In genomic region chr7:2145835-2146580, GRCh38 we compare ENCODE assay signal across 16 cellular contexts.
DNase-seq lines count a peak whose midpoint lies in the region; ATAC-seq and TF ChIP-seq lines count a peak whose summit lies in the region.
"Had no signal": no experiment of that assay in that cellular context is flagged by ENCODE, and none has a peak within 500 bp of the region (broad histone marks: within the 10 kb centered on the region; RNA-seq: fewer than 3 reads in every experiment).

No MANE protein-coding gene starts in this region.

- H3K4me3 ChIP-seq in heart left ventricle (no peak overlapping the region), neural progenitor cell (no peak overlapping the region)

- no peak for TF ChIP-seq POLR2A in heart left ventricle (IDR thresholded peaks at IDR 0.05)

- H3K27me3 Mint-ChIP-seq in WTC11 (ENCODE audit: low read depth), result no peaks in the 10 kb centered on the region
- peaks cover 2% of the 10 kb centered on the region for H3K27me3 Mint-ChIP-seq in neural progenitor cell (ENCODE audit: insufficient read depth, low read depth)
- H3K27me3 Mint-ChIP-seq: CD4-positive, alpha-beta memory T cell had no signal

- H3K4me3 Mint-ChIP-seq in WTC11 (no peak overlapping the region), neural progenitor cell (no peak overlapping the region)
- H3K4me3 Mint-ChIP-seq: CD4-positive, alpha-beta memory T cell; HFFc6 had no signal

- H3K4me1 ChIP-seq in heart left ventricle, result peaks cover 0 to 7% (median 0%) of the 10 kb centered on the region in 12 donors
- no peaks in the 10 kb centered on the region for H3K4me1 ChIP-seq in neural progenitor cell

- H4K20me1 ChIP-seq in neural progenitor cell (ENCODE audit: low read depth), result peaks cover 11% of the 10 kb centered on the region

- H3K4me2 ChIP-seq in neural progenitor cell, result no peak overlapping the region

- no peaks in the 10 kb centered on the region for H3K9me3 ChIP-seq in heart left ventricle
- H3K9me3 ChIP-seq in neural progenitor cell (ENCODE audit: low read depth), result no peaks in the 10 kb centered on the region

- 95 to 97% (median 97%) methylated on average over 42 of the region's 42 CpGs for WGBS in heart left ventricle, 4 donors

- intact Hi-C loops in Right ventricle myocardium inferior (cut with DNase I), result no loop called here
- intact Hi-C loops in heart left ventricle (cut with DNase I), result no loop called here

- no peaks in the 10 kb centered on the region for H3K79me2 ChIP-seq in neural progenitor cell (ENCODE audit: low read depth)

- H3F3A ChIP-seq in neural progenitor cell (ENCODE audit: low read depth), result no peaks in the 10 kb centered on the region

- TF ChIP-seq CTCF in heart left ventricle (IDR thresholded peaks at IDR 0.05) (no peak), WTC11 (IDR thresholded peaks at IDR 0.05) (no peak), neural progenitor cell (IDR thresholded peaks at IDR 0.05) (no peak)

- CTCF ChIA-PET in WTC11 (lab: Charles Lee), result interaction anchor here (0.5 to 1.5 kb wide), 3 partner anchors 175 to 321 kb away, joined by 3 to 6 read pairs (median 3); no protein-coding TSS in a partner anchor

- DNase-seq in Right ventricle myocardium inferior (ENCODE audit: missing footprints) (peak; percentile 57), heart left ventricle (no peak), WTC11 (ENCODE audit: low spot score) (no peak), neural progenitor cell (ENCODE audit: low spot score) (no peak), CD1c-positive myeloid dendritic cell (ENCODE audit: extremely low spot score) (no peak)
- DNase-seq: 8988T; AML-193; C1 segment of cervical spinal cord; CD4-positive, alpha-beta memory T cell; DMS153; DMS79 treated with DMSO at 0.1 percent for 48 hours; EL; HCEC 1CT; HFFc6 had no signal

- H3K27me3 ChIP-seq in heart left ventricle, result no peaks in the 10 kb centered on the region
- no peaks in the 10 kb centered on the region for H3K27me3 ChIP-seq in neural progenitor cell

- peaks cover 8% of the 10 kb centered on the region for H3K4me1 Mint-ChIP-seq in WTC11
- peaks cover 15% of the 10 kb centered on the region for H3K4me1 Mint-ChIP-seq in neural progenitor cell

- POLR2A ChIA-PET in WTC11 (lab: Charles Lee), result no interaction called here

- no peak overlapping the region for H3K9ac ChIP-seq in neural progenitor cell

- peak overlapping the region; percentile 64 for H3K27ac Mint-ChIP-seq in WTC11
- H3K27ac Mint-ChIP-seq in neural progenitor cell, result peak overlapping the region; percentile 81
- H3K27ac Mint-ChIP-seq: CD4-positive, alpha-beta memory T cell; HFFc6 had no signal

- H3K9me3 Mint-ChIP-seq in WTC11 (no peaks in the 10 kb centered on the region), neural progenitor cell (no peaks in the 10 kb centered on the region)
- H3K9me3 Mint-ChIP-seq: CD4-positive, alpha-beta memory T cell; HFFc6 had no signal

- no peak for ATAC-seq in Right ventricle myocardium inferior
- ATAC-seq in heart left ventricle, result no peak
- ATAC-seq in WTC11, result no peak
- no peak for ATAC-seq in HG03571 (IDR thresholded peaks at IDR 0.05; ENCODE audit: unreplicated experiment)
- no peak for ATAC-seq in GM18867 (IDR thresholded peaks at IDR 0.05; ENCODE audit: unreplicated experiment)

- no peak overlapping the region for H2AFZ ChIP-seq in neural progenitor cell (replicated peaks)

- H3K27ac ChIP-seq in heart left ventricle (no peak overlapping the region), neural progenitor cell (no peak overlapping the region)

- H3K36me3 ChIP-seq in heart left ventricle (peaks cover 0 to 41% (median 11%) of the 10 kb centered on the region in 9 donors), neural progenitor cell (no peaks in the 10 kb centered on the region)

- H3K36me3 Mint-ChIP-seq in WTC11 (peaks cover 15% of the 10 kb centered on the region), neural progenitor cell (peaks cover 14% of the 10 kb centered on the region)

TF ChIP-seq in WTC11, 78 proteins besides CTCF, POLR2A, EP300 and RAD21 (continues in another document):
- TF ChIP-seq TCF7 (CRISPR knock-in tag; IDR thresholded peaks at IDR 0.05; ENCODE audit: low read depth), result no peak
- TF ChIP-seq TEAD4 (CRISPR knock-in tag; IDR thresholded peaks at IDR 0.05), result no peak
- TF ChIP-seq, protein P1, sequence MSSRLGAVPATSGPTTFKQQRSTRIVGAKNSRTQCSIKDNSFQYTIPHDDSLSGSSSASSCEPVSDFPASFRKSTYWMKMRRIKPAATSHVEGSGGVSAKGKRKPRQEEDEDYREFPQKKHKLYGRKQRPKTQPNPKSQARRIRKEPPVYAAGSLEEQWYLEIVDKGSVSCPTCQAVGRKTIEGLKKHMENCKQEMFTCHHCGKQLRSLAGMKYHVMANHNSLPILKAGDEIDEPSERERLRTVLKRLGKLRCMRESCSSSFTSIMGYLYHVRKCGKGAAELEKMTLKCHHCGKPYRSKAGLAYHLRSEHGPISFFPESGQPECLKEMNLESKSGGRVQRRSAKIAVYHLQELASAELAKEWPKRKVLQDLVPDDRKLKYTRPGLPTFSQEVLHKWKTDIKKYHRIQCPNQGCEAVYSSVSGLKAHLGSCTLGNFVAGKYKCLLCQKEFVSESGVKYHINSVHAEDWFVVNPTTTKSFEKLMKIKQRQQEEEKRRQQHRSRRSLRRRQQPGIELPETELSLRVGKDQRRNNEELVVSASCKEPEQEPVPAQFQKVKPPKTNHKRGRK (CRISPR knock-in tag; IDR thresholded peaks at IDR 0.05; ENCODE audit: borderline replicate concordance), result no peak
- no peak for TF ChIP-seq AFF4 (CRISPR knock-in tag; IDR thresholded peaks at IDR 0.05; ENCODE audit: borderline replicate concordance)
- TF ChIP-seq ZNF232 (CRISPR knock-in tag; IDR thresholded peaks at IDR 0.05), result no peak
- TF ChIP-seq, protein P2, sequence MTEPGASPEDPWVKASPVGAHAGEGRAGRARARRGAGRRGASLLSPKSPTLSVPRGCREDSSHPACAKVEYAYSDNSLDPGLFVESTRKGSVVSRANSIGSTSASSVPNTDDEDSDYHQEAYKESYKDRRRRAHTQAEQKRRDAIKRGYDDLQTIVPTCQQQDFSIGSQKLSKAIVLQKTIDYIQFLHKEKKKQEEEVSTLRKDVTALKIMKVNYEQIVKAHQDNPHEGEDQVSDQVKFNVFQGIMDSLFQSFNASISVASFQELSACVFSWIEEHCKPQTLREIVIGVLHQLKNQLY (CRISPR knock-in tag; IDR thresholded peaks at IDR 0.05), result no peak
- no peak for TF ChIP-seq RELA (CRISPR knock-in tag; IDR thresholded peaks at IDR 0.05; ENCODE audit: borderline replicate concordance)
- TF ChIP-seq, protein P3, sequence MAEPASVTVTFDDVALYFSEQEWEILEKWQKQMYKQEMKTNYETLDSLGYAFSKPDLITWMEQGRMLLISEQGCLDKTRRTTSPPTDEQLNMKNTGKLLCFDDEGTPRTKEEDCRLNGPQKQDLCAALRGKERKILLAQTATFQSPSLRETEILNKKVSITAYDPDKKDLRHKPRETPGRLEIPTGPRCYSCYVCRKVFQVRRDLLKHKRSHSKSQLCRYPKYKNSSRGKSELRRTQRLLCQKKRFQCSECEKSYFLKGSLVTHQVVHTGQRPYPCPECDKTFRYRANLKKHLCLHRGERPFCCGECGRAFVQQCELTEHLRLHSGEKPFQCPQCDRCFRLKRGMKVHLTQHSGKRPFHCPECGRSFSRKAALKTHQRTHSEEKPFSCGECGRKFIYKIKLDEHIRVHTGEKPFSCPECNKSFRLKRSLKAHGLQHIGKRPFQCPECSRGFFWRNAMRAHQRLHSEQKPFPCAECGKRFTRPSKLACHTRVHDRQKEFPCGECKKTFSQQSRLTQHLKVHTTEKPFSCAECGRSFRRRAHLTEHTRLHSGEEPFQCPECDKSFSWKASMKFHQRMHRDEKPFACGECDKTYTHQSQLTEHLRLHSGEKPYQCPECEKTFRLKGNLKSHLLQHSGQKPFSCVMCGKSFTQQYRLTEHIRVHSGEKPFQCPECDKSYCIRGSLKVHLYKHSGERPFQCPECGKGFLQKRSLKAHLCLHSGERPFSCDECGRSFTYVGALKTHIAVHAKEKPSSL (CRISPR knock-in tag; conservative IDR thresholded peaks at IDR 0.05), result no peak
- TF ChIP-seq ATF3 (CRISPR knock-in tag; conservative IDR thresholded peaks at IDR 0.05), result no peak
- TF ChIP-seq USF1 (CRISPR knock-in tag; IDR thresholded peaks at IDR 0.05), result no peak
- no peak for TF ChIP-seq NR2C2 (CRISPR knock-in tag; IDR thresholded peaks at IDR 0.05)
